1 cellular context compared by ENCODE assay signal in genomic region chr17:79838541-79839274, GRCh38.
TF ChIP-seq lines count a peak whose summit lies in the region.

No MANE protein-coding gene starts in this region.

TF ChIP-seq in K562, 482 proteins besides CTCF, POLR2A, EP300 and RAD21 (continues in another document):
- TF ChIP-seq BRF1 (IDR thresholded peaks at IDR 0.05; ENCODE audit: borderline replicate concordance, extremely low read depth, insufficient read length) (no peak), HDAC2 (IDR thresholded peaks at IDR 0.05) (0 out of 2 replicates have a peak, but pooled peaks have one; percentile 13), UBTF (IDR thresholded peaks at IDR 0.05; ENCODE audit: borderline replicate concordance in 1 of 2, low read depth in 2 of 2, low read length in 2 of 2) (peak in 1 of 2 experiments; percentile 13; a peak in 1 of 4 replicates), CBFA2T3 (IDR thresholded peaks at IDR 0.05) (no peak), RFX1 (IDR thresholded peaks at IDR 0.05) (no peak), ZNF398 (CRISPR knock-in tag; IDR thresholded peaks at IDR 0.05) (no peak), EHMT2 (IDR thresholded peaks at IDR 0.05) (no peak), PHF20 (IDR thresholded peaks at IDR 0.05; ENCODE audit: partially characterized antibody) (no peak), ARID3B (CRISPR knock-in tag; IDR thresholded peaks at IDR 0.05; ENCODE audit: borderline replicate concordance) (no peak), CEBPG (CRISPR knock-in tag; IDR thresholded peaks at IDR 0.05) (no peak), CEBPG (tag; conservative IDR thresholded peaks at IDR 0.05 in 1 of 2, IDR thresholded peaks at IDR 0.05 in 1 of 2) (0 out of 4 replicates have a peak, but pooled peaks of 1 of the 2 experiments have one; percentile 32), ATF2 (CRISPR knock-in tag; IDR thresholded peaks at IDR 0.05) (no peak), RHOXF2B (CRISPR knock-in tag; conservative IDR thresholded peaks at IDR 0.05) (no peak), SFPQ (IDR thresholded peaks at IDR 0.05; ENCODE audit: low read depth, low read length) (no peak), SNAPC5 (CRISPR knock-in tag; IDR thresholded peaks at IDR 0.05) (no peak), NEUROD1 (IDR thresholded peaks at IDR 0.05; ENCODE audit: borderline replicate concordance, low read depth, low read length, partially characterized antibody) (no peak), SIN3A (IDR thresholded peaks at IDR 0.05; ENCODE audit: borderline replicate concordance in 2 of 2, control insufficient read depth in 1 of 2, low read depth in 2 of 2, low read length in 2 of 2) (0 out of 4 replicates have a peak, but pooled peaks of 1 of the 2 experiments have one; percentile 31), ZNF384 (IDR thresholded peaks at IDR 0.05; ENCODE audit: low read depth, low read length) (peak; percentile 29; the same call in 1 of the 2 replicates), YY1 (IDR thresholded peaks at IDR 0.05; ENCODE audit: borderline replicate concordance in 1 of 3, control insufficient read depth in 1 of 3, extremely low read depth in 1 of 3, insufficient read depth in 3 of 3, insufficient read length in 1 of 3, insufficient replicate concordance in 2 of 3, low read depth in 1 of 3, low read length in 2 of 3) (peak; percentile 13 to 88 (median 76)), ZNF589 (CRISPR knock-in tag; IDR thresholded peaks at IDR 0.05; ENCODE audit: low read depth) (no peak), RAD51 (IDR thresholded peaks at IDR 0.05; ENCODE audit: borderline replicate concordance, low read depth) (no peak), GTF2B (IDR thresholded peaks at IDR 0.05; ENCODE audit: extremely low read depth, insufficient read length) (no peak), MXI1 (IDR thresholded peaks at IDR 0.05; ENCODE audit: low read depth, low read length) (0 out of 2 replicates have a peak, but pooled peaks have one; percentile 11), PCBP1 (IDR thresholded peaks at IDR 0.05; ENCODE audit: low read depth, low read length, poor library complexity, severe bottlenecking) (peak; percentile 61), TFAM (CRISPR knock-in tag; conservative IDR thresholded peaks at IDR 0.05) (no peak), SETDB1 (IDR thresholded peaks at IDR 0.05; ENCODE audit: low read length) (no peak), HOXB6 (CRISPR knock-in tag; IDR thresholded peaks at IDR 0.05; ENCODE audit: borderline replicate concordance) (no peak), ELF1 (tag; IDR thresholded peaks at IDR 0.05) (no peak), ZMIZ1 (IDR thresholded peaks at IDR 0.05; ENCODE audit: low read depth in 2 of 2, low read length in 2 of 2) (no peak), ETS1 (conservative IDR thresholded peaks at IDR 0.05; ENCODE audit: control insufficient read depth, low read depth, low read length) (no peak), MIER1 (IDR thresholded peaks at IDR 0.05; ENCODE audit: low read depth) (no peak), ARID3A (IDR thresholded peaks at IDR 0.05; ENCODE audit: borderline replicate concordance, low read depth, low read length) (no peak), ILK (tag; IDR thresholded peaks at IDR 0.05; ENCODE audit: borderline replicate concordance, low read depth) (no peak), RBFOX2 (IDR thresholded peaks at IDR 0.05; ENCODE audit: low read depth, low read length) (peak; percentile 84), DMBX1 (CRISPR knock-in tag; IDR thresholded peaks at IDR 0.05; ENCODE audit: borderline replicate concordance) (no peak), KLF1 (tag; IDR thresholded peaks at IDR 0.05) (no peak), CREB3L1 (IDR thresholded peaks at IDR 0.05; ENCODE audit: borderline replicate concordance, low read depth) (no peak), SMAD1 (IDR thresholded peaks at IDR 0.05; ENCODE audit: low read depth, low read length, partially characterized antibody) (no peak), ZBTB17 (CRISPR knock-in tag; IDR thresholded peaks at IDR 0.05) (no peak)
